Comparison of ENCODE assay signal across 22 cellular contexts in the genomic region with DNA sequence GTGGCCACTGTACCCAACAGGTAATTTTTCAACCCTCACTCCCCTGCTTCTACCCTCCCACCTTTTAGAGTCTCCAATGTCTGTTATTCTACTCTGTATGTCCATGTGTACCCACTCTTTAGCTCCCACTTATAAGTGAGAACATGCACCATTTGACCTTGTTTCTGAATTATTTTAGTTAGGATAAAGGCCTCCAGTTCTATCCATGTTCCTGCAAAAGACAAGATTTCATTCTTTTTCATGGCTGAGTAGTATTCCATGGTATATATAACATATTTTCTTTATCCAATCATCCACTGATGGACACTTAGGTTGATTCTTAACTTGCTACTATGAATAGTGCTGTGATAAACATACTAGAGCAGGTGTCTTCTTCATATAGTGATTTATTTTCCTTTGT. TPM values are rescaled to one million over a fixed set of nuclear protein-coding genes. Genes with fewer than 3 reads are reported as not detected.
DNase-seq lines count a peak whose midpoint lies in the region; ATAC-seq, FAIRE-seq and TF ChIP-seq lines count a peak whose summit lies in the region.
"Had no signal": no experiment of that assay in that cellular context is flagged by ENCODE, and none has a peak within 500 bp of the region (broad histone marks: within the 10 kb centered on the region; RNA-seq: fewer than 3 reads in every experiment).

No MANE protein-coding gene starts in this region.

- TF ChIP-seq EP300 in A549 (IDR thresholded peaks at IDR 0.05) = no peak
- TF ChIP-seq EP300 in K562 (IDR thresholded peaks at IDR 0.05; ENCODE audit: low read length) = no peak

- no peaks in the 10 kb centered on the region for H3K9me1 ChIP-seq in K562 (ENCODE audit: control insufficient read depth, insufficient read depth, low read length)

- FAIRE-seq in A549 (lab: Jason Lieb, UNC) (no peak), K562 (lab: Jason Lieb, UNC) (no peak)
- FAIRE-seq: D721Med, G401.6, GM12891, GM19239 had no signal

- H3K4me2 ChIP-seq in A549 (no peak overlapping the region), K562 (ENCODE audit: insufficient read depth, low read length) (no peak overlapping the region)
- H3K4me2 ChIP-seq: BLaER1 had no signal

- H3K36me3 ChIP-seq in K562 (ENCODE audit: control insufficient read depth, insufficient read depth, low read length) = no peaks in the 10 kb centered on the region; the same call in 2 of the 3 replicates
- peaks cover 0 to 18% (median 0%) of the 10 kb centered on the region in 4 donors for H3K36me3 ChIP-seq in right lobe of liver
- H3K36me3 ChIP-seq in subcutaneous abdominal adipose tissue (ENCODE audit: control insufficient read depth in 5 of 5, insufficient read depth in 5 of 5, low read length in 5 of 5) = peaks cover 0 to 14% (median 6%) of the 10 kb centered on the region in 5 donors
- H3K36me3 ChIP-seq: BLaER1 had no signal

- no peaks in the 10 kb centered on the region for H3K9me3 ChIP-seq in A549
- no peaks in the 10 kb centered on the region for H3K9me3 ChIP-seq in K562 (replicated peaks; ENCODE audit: control insufficient read depth, insufficient read depth, low read depth, low read length)
- H3K9me3 ChIP-seq in right lobe of liver = no peaks in the 10 kb centered on the region
- H3K9me3 ChIP-seq in subcutaneous abdominal adipose tissue (ENCODE audit: control insufficient read depth in 5 of 5, low read length in 5 of 5) = no peaks in the 10 kb centered on the region
- H3K9me3 ChIP-seq: BE2C, BLaER1, Caco-2 had no signal

- BruUV-seq in K562 (replicated peaks; lab: Mats Ljungman, UMichigan) = no TSS peak

- in situ Hi-C loops in K562 (cut with MboI) = no loop called here

- intact Hi-C loops in K562 (cut with micrococcal nuclease) = loop anchor here (5.0 kb wide), 1 partner anchor 35 kb away; the partner anchor contains the start of gene XRCC5
- intact Hi-C loops in right lobe of liver (cut with DNase I) = no loop called here

- no peak for ATAC-seq in A549
- ATAC-seq in K562 = no peak
- no peak for ATAC-seq in right lobe of liver
- no peak for ATAC-seq in HG02970 (IDR thresholded peaks at IDR 0.05; ENCODE audit: low FRiP score, unreplicated experiment)
- ATAC-seq: CD8-positive, alpha-beta T cell had no signal

- H3K9ac ChIP-seq in K562 (ENCODE audit: insufficient read depth in 1 of 2, low read depth in 2 of 2, low read length in 2 of 2) (no peak overlapping the region), subcutaneous abdominal adipose tissue (ENCODE audit: low read length in 5 of 5) (no peak overlapping the region)
- H3K9ac ChIP-seq: BLaER1 had no signal

- H3K79me2 ChIP-seq in K562 (ENCODE audit: control insufficient read depth, insufficient read depth, low read length) = no peaks in the 10 kb centered on the region

- H3K4me3 ChIP-seq in A549 = no peak overlapping the region
- no peak overlapping the region for H3K4me3 ChIP-seq in K562
- H3K4me3 ChIP-seq in right lobe of liver = no peak overlapping the region
- no peak overlapping the region for H3K4me3 ChIP-seq in subcutaneous abdominal adipose tissue (ENCODE audit: low read depth in 1 of 5, low read length in 5 of 5)
- H3K4me3 ChIP-seq: BLaER1 had no signal

- H4K20me1 ChIP-seq in K562 (replicated peaks; ENCODE audit: control insufficient read depth, insufficient read depth, low read length) = no peaks in the 10 kb centered on the region
- H4K20me1 ChIP-seq: BLaER1 had no signal

- POLR2A ChIA-PET in A549 (lab: Yijun Ruan, JAX) (interaction anchor here (1.0 kb wide), 1 partner anchor 9 kb away, joined by 3 read pairs; no protein-coding TSS in a partner anchor), K562 (lab: Yijun Ruan, JAX) (no interaction called here)

- H3K4me1 ChIP-seq in A549 (peaks cover 20% of the 10 kb centered on the region), K562 (replicated peaks in 1 of 2; ENCODE audit: control insufficient read depth in 2 of 2, insufficient read depth in 2 of 2, low read length in 2 of 2) (no peaks in the 10 kb centered on the region; a peak in 2 of 5 replicates), right lobe of liver (peaks cover 0 to 83% (median 27%) of the 10 kb centered on the region in 4 donors), subcutaneous abdominal adipose tissue (ENCODE audit: control insufficient read depth in 5 of 5, insufficient read depth in 5 of 5, low read length in 5 of 5) (peaks cover 3 to 77% (median 26%) of the 10 kb centered on the region in 5 donors)

- DNase-seq in A549 (ENCODE audit: low read depth in 1 of 2, low spot score in 1 of 2) (no peak), K562 (ENCODE audit: extremely low read depth in 1 of 4, low spot score in 3 of 4) (no peak), right lobe of liver (no peak), glomerular visceral epithelial cell (ENCODE audit: extremely low spot score) (no peak)
- DNase-seq in activated CD8-positive, alpha-beta memory T cell treated with anti-CD3 and anti-CD28 coated beads, Interleukin-2, amount 50 U/mL, for 4 hours = no peak
- DNase-seq: ACHN; BE2C; C1 segment of cervical spinal cord; Caco-2; Calu3; CD4-positive, CD25-positive, alpha-beta regulatory T cell; CD8-positive, alpha-beta T cell; DMS79 treated with DMSO at 0.1 percent for 48 hours; GF-D8 had no signal

- CTCF ChIA-PET in A549 (lab: Yijun Ruan, JAX) = no interaction called here
- CTCF ChIA-PET in K562 (lab: Yijun Ruan, JAX; ENCODE audit: low intra/inter-chr PET ratio) = no interaction called here

- H2AFZ ChIP-seq in K562 (ENCODE audit: low read depth, low read length) = no peak overlapping the region

- no peaks in the 10 kb centered on the region for H3K27me3 ChIP-seq in K562 (ENCODE audit: control insufficient read depth in 2 of 2, insufficient read depth in 2 of 2, low read length in 2 of 2)
- no peaks in the 10 kb centered on the region for H3K27me3 ChIP-seq in right lobe of liver
- no peaks in the 10 kb centered on the region for H3K27me3 ChIP-seq in subcutaneous abdominal adipose tissue (ENCODE audit: control insufficient read depth in 5 of 5, insufficient read depth in 4 of 5, low read length in 5 of 5)
- H3K27me3 ChIP-seq: BE2C, BLaER1 had no signal

- H3K27ac ChIP-seq in A549 = no peak overlapping the region
- H3K27ac ChIP-seq in K562 (ENCODE audit: extremely low read depth, low read depth, low read length) = no peak overlapping the region
- H3K27ac ChIP-seq in right lobe of liver = peak overlapping the region in 2 of 3 donors; percentile 32 to 33
- H3K27ac ChIP-seq in subcutaneous abdominal adipose tissue (ENCODE audit: low read depth, low read length) = peak overlapping the region; percentile 39
- H3K27ac ChIP-seq: 22Rv1, BLaER1 had no signal

- no peak for TF ChIP-seq RAD21 in A549 (conservative IDR thresholded peaks at IDR 0.05 in 1 of 2, IDR thresholded peaks at IDR 0.05 in 1 of 2)
- no peak for TF ChIP-seq RAD21 in K562 (CRISPR knock-in tag; conservative IDR thresholded peaks at IDR 0.05 in 1 of 2, IDR thresholded peaks at IDR 0.05 in 1 of 2)

- no peak for TF ChIP-seq CTCF in A549 (IDR thresholded peaks at IDR 0.05)
- no peak for TF ChIP-seq CTCF in K562 (IDR thresholded peaks at IDR 0.05 in 2 of 3, conservative IDR thresholded peaks at IDR 0.05 in 1 of 3; ENCODE audit: insufficient read depth in 2 of 3, low read depth in 1 of 3, low read length in 3 of 3)
- TF ChIP-seq CTCF in right lobe of liver (IDR thresholded peaks at IDR 0.05) = no peak

- TF ChIP-seq POLR2A in A549 (IDR thresholded peaks at IDR 0.05; ENCODE audit: low read length) = no peak
- no peak for TF ChIP-seq POLR2A in K562 (conservative IDR thresholded peaks at IDR 0.05)
- no peak for TF ChIP-seq POLR2A in right lobe of liver (IDR thresholded peaks at IDR 0.05)

RNA-seq across cellular contexts. Expression of gene PECR, which starts 9.1 kb away (rescaled TPM):
- polyA plus RNA-seq in A549 (2011; rRNA removed) = 39.9 and 50.4 TPM in 2 replicates
- 33.5 and 33.6 TPM in 2 replicates for polyA plus RNA-seq in A549 (2012; cell fraction: cytosol; rRNA removed)
- 10.0 and 14.7 TPM in 2 replicates for polyA plus RNA-seq in A549 (2012; cell fraction: nucleus; rRNA removed)
- polyA plus RNA-seq in A549 (2017; fragmentation: RNase III; extraction: RNeasy Plus Mini Kit Qiagen cat#74134 plus additional on column Dnase treatment) = 16.8 to 17.1 TPM (median 16.9 TPM) in 3 replicates
- 35.2 and 38.2 TPM in 2 replicates for polyA minus RNA-seq in A549 (2011; rRNA and poly(A)+ RNA removed)
- 10.8 and 13.1 TPM in 2 replicates for total RNA-seq in K562 (2011; cell fraction: chromatin; rRNA removed; ENCODE audit: low replicate concordance)
- 8.7 and 10.1 TPM in 2 replicates for total RNA-seq in K562 (2011; cell fraction: nucleolus; rRNA removed)
- 8.4 and 10.8 TPM in 2 replicates for total RNA-seq in K562 (2011; cell fraction: nucleoplasm; rRNA removed)
- total RNA-seq in K562 (2014; rRNA removed) = 9.0 and 10.1 TPM in 2 replicates
- 7.6 and 7.8 TPM in 2 replicates for total RNA-seq in K562 (2014; rRNA removed; fragmentation: Illumina TruSeq; extraction: Trizol)
- total RNA-seq in K562 (2015; rRNA removed; fragmentation: Illumina TruSeq; extraction: Trizol) = 8.2 and 8.4 TPM in 2 replicates
- 6.2 and 6.8 TPM in 2 replicates for total RNA-seq in K562 (2021)
- 7.0 and 9.0 TPM in 2 replicates for polyA plus RNA-seq in K562 (2011; rRNA removed)
- 6.8 and 8.6 TPM in 2 replicates for polyA plus RNA-seq in K562 (2011; cell fraction: cytosol; rRNA removed)
- 3.8 and 5.2 TPM in 2 replicates for polyA plus RNA-seq in K562 (2011; cell fraction: nucleus; rRNA removed)
- polyA plus RNA-seq in K562 (2012) = 6.5 and 34.5 TPM in 2 replicates
- polyA plus RNA-seq in K562 (2014; fragmentation: Illumina TruSeq; extraction: Trizol) = 8.2 and 8.4 TPM in 2 replicates
- 1 to 10 TPM; 1.1 to 2.0 TPM for polyA plus RNA-seq in K562 (2014; fragmentation: Nextera tagmentation; extraction: Ambion mirVana)
- polyA plus RNA-seq in K562 (2014; rRNA removed) = 8.7 and 10.3 TPM in 2 replicates
- 10.4 and 11.7 TPM in 2 replicates for polyA minus RNA-seq in K562 (2011; rRNA and poly(A)+ RNA removed)
- 3.5 and 5.1 TPM in 2 replicates for polyA minus RNA-seq in K562 (2011; cell fraction: cytosol; rRNA and poly(A)+ RNA removed)
- polyA minus RNA-seq in K562 (2011; cell fraction: nucleus; rRNA and poly(A)+ RNA removed) = 4.2 and 9.9 TPM in 2 replicates
- total RNA-seq in right lobe of liver = 100 to 1,000 TPM in 3 of 6 experiments, 10 to 100 TPM in 3; 43.4 to 115 (median 80.3) TPM

RNA-seq across cellular contexts. Expression of gene TMEM169, which starts 9.2 kb away (rescaled TPM):
- polyA plus RNA-seq in A549 (2011; rRNA removed) (0.54 and 0.78 TPM in 2 replicates), A549 (2017; fragmentation: RNase III; extraction: RNeasy Plus Mini Kit Qiagen cat#74134 plus additional on column Dnase treatment) (0.80 to 0.82 TPM (median 0.81 TPM) in 3 replicates), K562 (2011; rRNA removed) (not detected in 2 replicates), K562 (2014; fragmentation: Illumina TruSeq; extraction: Trizol) (0.07 and 0.09 TPM in 2 replicates), K562 (2014; fragmentation: Nextera tagmentation; extraction: Ambion mirVana) (under 1 TPM in 1 of 2 experiments, not detected in 1; 0.01 TPM), K562 (2014; rRNA removed) (not detected in 2 replicates)
- 0.08 and 0.09 TPM in 2 replicates for polyA plus RNA-seq in A549 (2012; cell fraction: cytosol; rRNA removed)
- 0.04 and 0.26 TPM in 2 replicates for polyA plus RNA-seq in A549 (2012; cell fraction: nucleus; rRNA removed)
- 0.62 and 0.63 TPM in 2 replicates for polyA minus RNA-seq in A549 (2011; rRNA and poly(A)+ RNA removed)
- not detected in 2 replicates for total RNA-seq in K562 (2011; cell fraction: chromatin; rRNA removed; ENCODE audit: low replicate concordance)
- total RNA-seq in K562 (2011; cell fraction: nucleolus; rRNA removed) = not detected in 2 replicates
- total RNA-seq in K562 (2011; cell fraction: nucleoplasm; rRNA removed) = not detected in 2 replicates
- total RNA-seq in K562 (2014; rRNA removed) (not detected in 2 replicates), K562 (2014; rRNA removed; fragmentation: Illumina TruSeq; extraction: Trizol) (0.04 and 0.13 TPM in 2 replicates), K562 (2015; rRNA removed; fragmentation: Illumina TruSeq; extraction: Trizol) (0.08 TPM in 1 of 2 replicates, not detected in the other), K562 (2021) (0.04 and 0.13 TPM in 2 replicates), right lobe of liver (1 to 10 TPM in 3 of 6 experiments, under 1 TPM in 3; 0.29 to 2.7 (median 1.0) TPM)
- not detected in 2 replicates for polyA plus RNA-seq in K562 (2011; cell fraction: cytosol; rRNA removed)
- polyA plus RNA-seq in K562 (2011; cell fraction: nucleus; rRNA removed) = not detected in 2 replicates
- 0.09 and 0.57 TPM in 2 replicates for polyA plus RNA-seq in K562 (2012)
- not detected in 2 replicates for polyA minus RNA-seq in K562 (2011; rRNA and poly(A)+ RNA removed)
- not detected in 2 replicates for polyA minus RNA-seq in K562 (2011; cell fraction: cytosol; rRNA and poly(A)+ RNA removed)
- not detected in 2 replicates for polyA minus RNA-seq in K562 (2011; cell fraction: nucleus; rRNA and poly(A)+ RNA removed)
- total RNA-seq: CD8-positive, alpha-beta T cell had no signal

RNA-seq across cellular contexts. Expression of gene XRCC5, which starts 36.7 kb away (rescaled TPM):
- polyA plus RNA-seq in A549 (2011; rRNA removed) (430 and 619 TPM in 2 replicates), A549 (2017; fragmentation: RNase III; extraction: RNeasy Plus Mini Kit Qiagen cat#74134 plus additional on column Dnase treatment) (209 to 222 TPM (median 217 TPM) in 3 replicates), K562 (2011; rRNA removed) (398 and 551 TPM in 2 replicates), K562 (2014; fragmentation: Illumina TruSeq; extraction: Trizol) (252 and 289 TPM in 2 replicates), K562 (2014; fragmentation: Nextera tagmentation; extraction: Ambion mirVana) (100 to 1,000 TPM; 325 to 369 TPM), K562 (2014; rRNA removed) (156 and 168 TPM in 2 replicates)
- polyA plus RNA-seq in A549 (2012; cell fraction: cytosol; rRNA removed) = 127 and 133 TPM in 2 replicates
- polyA plus RNA-seq in A549 (2012; cell fraction: nucleus; rRNA removed) = 204 and 220 TPM in 2 replicates
- 425 and 452 TPM in 2 replicates for polyA minus RNA-seq in A549 (2011; rRNA and poly(A)+ RNA removed)
- 167 and 262 TPM in 2 replicates for total RNA-seq in K562 (2011; cell fraction: chromatin; rRNA removed; ENCODE audit: low replicate concordance)
- 85.9 and 98.2 TPM in 2 replicates for total RNA-seq in K562 (2011; cell fraction: nucleolus; rRNA removed)
- 119 and 135 TPM in 2 replicates for total RNA-seq in K562 (2011; cell fraction: nucleoplasm; rRNA removed)
- total RNA-seq in K562 (2014; rRNA removed) (189 and 191 TPM in 2 replicates), K562 (2014; rRNA removed; fragmentation: Illumina TruSeq; extraction: Trizol) (334 and 394 TPM in 2 replicates), K562 (2015; rRNA removed; fragmentation: Illumina TruSeq; extraction: Trizol) (274 and 297 TPM in 2 replicates), K562 (2021) (283 and 290 TPM in 2 replicates), right lobe of liver (100 to 1,000 TPM in 4 of 6 experiments, 10 to 100 TPM in 2; 92.0 to 131 (median 106) TPM)
- 137 and 145 TPM in 2 replicates for polyA plus RNA-seq in K562 (2011; cell fraction: cytosol; rRNA removed)
- polyA plus RNA-seq in K562 (2011; cell fraction: nucleus; rRNA removed) = 83.1 and 119 TPM in 2 replicates
- 172 and 249 TPM in 2 replicates for polyA plus RNA-seq in K562 (2012)
- 747 and 768 TPM in 2 replicates for polyA minus RNA-seq in K562 (2011; rRNA and poly(A)+ RNA removed)
- polyA minus RNA-seq in K562 (2011; cell fraction: cytosol; rRNA and poly(A)+ RNA removed) = 144 and 225 TPM in 2 replicates
- polyA minus RNA-seq in K562 (2011; cell fraction: nucleus; rRNA and poly(A)+ RNA removed) = 99.9 and 166 TPM in 2 replicates

RNA-seq across cellular contexts. Expression of gene MREG, which starts 59.1 kb away (rescaled TPM):
- polyA plus RNA-seq in A549 (2011; rRNA removed) = 7.9 and 8.0 TPM in 2 replicates
- 1.5 and 2.0 TPM in 2 replicates for polyA plus RNA-seq in A549 (2012; cell fraction: cytosol; rRNA removed)
- polyA plus RNA-seq in A549 (2012; cell fraction: nucleus; rRNA removed) = 1.3 and 1.4 TPM in 2 replicates
- polyA plus RNA-seq in A549 (2017; fragmentation: RNase III; extraction: RNeasy Plus Mini Kit Qiagen cat#74134 plus additional on column Dnase treatment) = 5.0 to 6.4 TPM (median 6.1 TPM) in 3 replicates
- polyA minus RNA-seq in A549 (2011; rRNA and poly(A)+ RNA removed) = 4.2 and 6.0 TPM in 2 replicates
- 2.7 and 2.9 TPM in 2 replicates for total RNA-seq in K562 (2011; cell fraction: chromatin; rRNA removed; ENCODE audit: low replicate concordance)
- total RNA-seq in K562 (2011; cell fraction: nucleolus; rRNA removed) = 1.4 and 2.0 TPM in 2 replicates
- total RNA-seq in K562 (2011; cell fraction: nucleoplasm; rRNA removed) = 1.5 and 1.8 TPM in 2 replicates
- total RNA-seq in K562 (2014; rRNA removed) = 2.9 and 3.6 TPM in 2 replicates
- total RNA-seq in K562 (2014; rRNA removed; fragmentation: Illumina TruSeq; extraction: Trizol) = 2.3 and 2.8 TPM in 2 replicates
- total RNA-seq in K562 (2015; rRNA removed; fragmentation: Illumina TruSeq; extraction: Trizol) = 2.0 and 2.1 TPM in 2 replicates
- total RNA-seq in K562 (2021) = 3.5 and 3.8 TPM in 2 replicates
- 1.5 and 2.3 TPM in 2 replicates for polyA plus RNA-seq in K562 (2011; rRNA removed)
- polyA plus RNA-seq in K562 (2011; cell fraction: cytosol; rRNA removed) = 0.63 and 1.3 TPM in 2 replicates
- polyA plus RNA-seq in K562 (2011; cell fraction: nucleus; rRNA removed) = 1.9 and 2.2 TPM in 2 replicates
- polyA plus RNA-seq in K562 (2012) = 1.3 and 2.3 TPM in 2 replicates
- polyA plus RNA-seq in K562 (2014; fragmentation: Illumina TruSeq; extraction: Trizol) = 1.2 and 2.8 TPM in 2 replicates
- 1 to 10 TPM in 1 of 2 experiments, under 1 TPM in 1; 0.77 to 1.0 TPM for polyA plus RNA-seq in K562 (2014; fragmentation: Nextera tagmentation; extraction: Ambion mirVana)
- 2.0 and 2.8 TPM in 2 replicates for polyA plus RNA-seq in K562 (2014; rRNA removed)
- 1.6 and 2.3 TPM in 2 replicates for polyA minus RNA-seq in K562 (2011; rRNA and poly(A)+ RNA removed)
- polyA minus RNA-seq in K562 (2011; cell fraction: cytosol; rRNA and poly(A)+ RNA removed) = 1.4 and 1.5 TPM in 2 replicates
- polyA minus RNA-seq in K562 (2011; cell fraction: nucleus; rRNA and poly(A)+ RNA removed) = 0.81 and 1.4 TPM in 2 replicates
- 1 to 10 TPM; 2.0 to 9.6 (median 5.0) TPM for total RNA-seq in right lobe of liver

Comparison
In these comparisons a context has a peak if more than half of its experiments do, and no peak if none do; other contexts are left out.
1. H3K27ac ChIP-seq: peak in right lobe of liver (2 of 3) and subcutaneous abdominal adipose tissue (single experiment); none in A549 (0 of 2) and K562 (single experiment).
2. Of the 35 proteins assayed by ChIP-seq in both K562 and A549: peak only in K562: none; only in A549: HDAC2 and KDM1A; in both: none; in neither: 33.